8 cellular contexts compared by ENCODE assay signal in the genomic region with DNA sequence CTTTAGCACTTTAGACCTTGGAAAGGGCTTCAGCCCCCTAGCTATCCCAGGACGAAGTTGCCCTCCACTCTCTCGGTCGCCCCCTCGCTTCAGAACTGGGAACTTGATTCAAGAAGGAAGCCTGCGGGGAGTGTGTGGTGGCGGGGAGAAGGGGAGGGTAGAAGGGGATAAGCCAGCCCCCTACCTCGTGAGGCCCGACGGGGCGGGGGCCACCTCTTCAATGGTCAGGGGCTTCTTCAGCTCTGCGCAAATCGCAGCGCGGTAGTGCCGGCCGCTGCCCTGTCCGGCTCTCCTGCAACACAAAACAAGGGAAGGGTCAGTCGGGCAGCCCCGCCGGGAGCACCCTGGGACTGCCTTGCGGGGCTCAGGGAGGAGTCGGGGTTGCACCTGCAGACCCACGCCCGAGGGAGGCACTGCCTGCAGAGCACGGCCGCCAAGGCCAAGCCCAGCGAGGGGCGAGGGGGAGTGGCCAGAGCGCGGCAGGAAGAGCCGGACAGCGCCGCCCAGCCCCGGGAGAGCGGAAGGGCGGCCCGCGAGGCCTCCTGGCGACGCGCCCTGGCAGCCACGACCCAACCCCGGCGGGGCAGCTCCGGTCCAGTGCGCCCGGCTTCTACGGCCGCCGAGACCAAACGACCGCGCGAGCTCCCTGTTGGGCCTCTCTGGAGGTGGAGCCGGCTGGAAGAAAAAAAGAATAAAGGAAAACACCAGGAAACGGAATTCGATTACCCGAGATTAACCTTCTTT. TPM values are rescaled to one million over a fixed set of nuclear protein-coding genes. Genes with fewer than 3 reads are reported as not detected.
DNase-seq lines count a peak whose midpoint lies in the region; ATAC-seq and TF ChIP-seq lines count a peak whose summit lies in the region.

No MANE protein-coding gene starts in this region.

- peaks cover 8% of the 10 kb centered on the region for H3K4me1 ChIP-seq in Panc1 (ENCODE audit: control insufficient read depth, insufficient read depth, low read length)

- H3K4me1 Mint-ChIP-seq in type B pancreatic cell (ENCODE audit: unreplicated experiment): peaks cover 3% of the 10 kb centered on the region

- H3K9me3 Mint-ChIP-seq in type B pancreatic cell: peaks cover 8% of the 10 kb centered on the region

- POLR2A ChIA-PET in Panc1 (lab: Charles Lee): interaction anchor here (0.6 to 0.7 kb wide), 2 partner anchors 86 to 204 kb away, joined by 3 to 4 read pairs; no protein-coding TSS in a partner anchor

- H3K9me3 ChIP-seq in Panc1 (ENCODE audit: control insufficient read depth, insufficient read depth, low read depth, low read length): no peaks in the 10 kb centered on the region

- BruUV-seq in Panc1 (replicated peaks; lab: Mats Ljungman, UMichigan): no TSS peak

- CTCF ChIA-PET in Panc1 (lab: Charles Lee): interaction anchor here (0.5 to 0.9 kb wide), 6 partner anchors 22 to 310 kb away, joined by 3 to 4 read pairs (median 3); no protein-coding TSS in a partner anchor

- peak overlapping the region; percentile 70 for H3K4me3 ChIP-seq in Panc1 (ENCODE audit: low read depth in 2 of 2, low read length in 2 of 2)

- in situ Hi-C loops in Panc1 (cut with HindIII; ENCODE audit: low pct_unique_long_range_greater_than_20kb, low sequenced_read_pairs): no loop called here

- no peaks in the 10 kb centered on the region for H3K27me3 ChIP-seq in Panc1 (ENCODE audit: control insufficient read depth, insufficient read depth, low read length)

- no peaks in the 10 kb centered on the region for H3K36me3 ChIP-seq in Panc1 (ENCODE audit: control insufficient read depth, insufficient read depth, low read length)

- H3K27ac ChIP-seq in Panc1 (ENCODE audit: low read length): peak overlapping the region; percentile 94

- H3K4me3 Mint-ChIP-seq in type B pancreatic cell: peak overlapping the region; percentile 74

- intact Hi-C loops in Panc1 (cut with micrococcal nuclease; ENCODE audit: unreplicated experiment): loop anchor here (2.0 kb wide), 1 partner anchor 79 kb away; no protein-coding TSS in a partner anchor

- DNase-seq in GM20000 (ENCODE audit: low spot score) (no peak), Panc1 (ENCODE audit: low read depth, low spot score) (no peak), fibroblast of gingiva (ENCODE audit: low read depth) (peak; percentile 87), midbrain (lab: John Stamatoyannopoulos, UW) (peak; percentile 85), type B pancreatic cell (ENCODE audit: extremely low spot score, unreplicated experiment) (peak; percentile 75), GM19240 (ENCODE audit: insufficient read length, low spot score) (no peak)
- DNase-seq in effector CD4-positive, alpha-beta T cell: no peak

- peak; percentile 20 for TF ChIP-seq CTCF in GM20000 (IDR thresholded peaks at IDR 0.05; ENCODE audit: extremely low read depth, missing control alignments)
- TF ChIP-seq CTCF in Panc1 (IDR thresholded peaks at IDR 0.05): peak; percentile 83
- peak; percentile 61 for TF ChIP-seq CTCF in type B pancreatic cell (conservative IDR thresholded peaks at IDR 0.05)

- H3K36me3 Mint-ChIP-seq in type B pancreatic cell: no peaks in the 10 kb centered on the region

- no peak overlapping the region for H3K27ac Mint-ChIP-seq in type B pancreatic cell

- H3K27me3 Mint-ChIP-seq in type B pancreatic cell: no peaks in the 10 kb centered on the region

- ATAC-seq in Panc1 (peak; percentile 99), HG03354 (IDR thresholded peaks at IDR 0.05; ENCODE audit: poor library complexity, severe bottlenecking, unreplicated experiment) (no peak)

RNA-seq across cellular contexts. Expression of gene RASAL2, which starts 56.2 kb away (rescaled TPM):
- 31.6 TPM for total RNA-seq in Panc1 (2021; ENCODE audit: unreplicated experiment)
- polyA plus RNA-seq in Panc1 (2012; ENCODE audit: insufficient read length): 12.9 TPM
- total RNA-seq in type B pancreatic cell (ENCODE audit: low replicate concordance): 21.8 and 32.6 TPM in 2 replicates

Comparison
In these comparisons a context has a peak if more than half of its experiments do, and no peak if none do; other contexts are left out.
1. DNase-seq: peak in fibroblast of gingiva (single experiment), midbrain (single experiment) and type B pancreatic cell (single experiment); none in GM20000 (single experiment), Panc1 (single experiment), GM19240 (single experiment) and effector CD4-positive, alpha-beta T cell (single experiment).
2. CTCF ChIP-seq: peak in every context shown above with its lines; median percentile 83 in Panc1; 61 in type B pancreatic cell; 20 in GM20000.